In genomic region chr6:31680841-31681671, GRCh38 we compare ENCODE assay signal across 8 cellular contexts. TPM values are rescaled to one million over a fixed set of nuclear protein-coding genes. Genes with fewer than 3 reads are reported as not detected.
DNase-seq lines count a peak whose midpoint lies in the region; ATAC-seq and TF ChIP-seq lines count a peak whose summit lies in the region.

Gene LY6G5C, minus strand, starts transcription at chr6:31681067. Its CDS starts 694 bp downstream, at chr6:31680373.

- H3K4me3 ChIP-seq in GM08714 (ENCODE audit: low read length) (peak within 1 kb of the TSS; percentile 20; the same call in 1 of the 2 replicates), MM.1S (ENCODE audit: low read length) (peak within 1 kb of the TSS; percentile 63), SJSA1 (peak within 1 kb of the TSS; percentile 36), neural progenitor cell (peak within 1 kb of the TSS; percentile 52), transverse colon (peak within 1 kb of the TSS; percentile 42 to 63 (median 43))

- H3K36me3 Mint-ChIP-seq in activated naive CD4-positive, alpha-beta T cell treated with anti-CD3 and anti-CD28 coated beads, Interleukin-2, amount 50 U/mL, for 72 hours, result no peaks in the 10 kb centered on the region
- peaks cover 12% of the 10 kb centered on the region for H3K36me3 Mint-ChIP-seq in neural progenitor cell

- peaks cover 15% of the 10 kb centered on the region for H3K27me3 Mint-ChIP-seq in neural progenitor cell (ENCODE audit: insufficient read depth, low read depth)

- peak within 1 kb of the TSS; percentile 58; the same call in 1 of the 2 replicates for H3K9ac ChIP-seq in MM.1S (ENCODE audit: low read length)
- H3K9ac ChIP-seq in neural progenitor cell, result no peak within 1 kb of the TSS

- H4K20me1 ChIP-seq in MM.1S (ENCODE audit: insufficient read depth, low read length) (no peaks in the 10 kb centered on the region), neural progenitor cell (ENCODE audit: low read depth) (peaks cover 5% of the 10 kb centered on the region)

- H2AFZ ChIP-seq in MM.1S (ENCODE audit: low read length), result peak within 1 kb of the TSS; percentile 94
- peak within 1 kb of the TSS; percentile 78 for H2AFZ ChIP-seq in neural progenitor cell (replicated peaks)

- no peaks in the 10 kb centered on the region; the same call in 1 of the 2 replicates for H3K4me1 ChIP-seq in MM.1S (ENCODE audit: low read length)
- H3K4me1 ChIP-seq in SJSA1 (replicated peaks), result peaks cover 11% of the 10 kb centered on the region
- H3K4me1 ChIP-seq in neural progenitor cell, result peaks cover 7% of the 10 kb centered on the region
- H3K4me1 ChIP-seq in transverse colon, result peaks cover 5 to 26% (median 11%) of the 10 kb centered on the region in 4 donors

- intact Hi-C loops in transverse colon (cut with DNase I; ENCODE audit: low total_unique reads), result loop anchor here (10.0 kb wide), 1 partner anchor 154 kb away; no protein-coding TSS in a partner anchor

- no peaks in the 10 kb centered on the region for H3K9me3 Mint-ChIP-seq in activated naive CD4-positive, alpha-beta T cell treated with anti-CD3 and anti-CD28 coated beads, Interleukin-2, amount 50 U/mL, for 72 hours
- no peaks in the 10 kb centered on the region for H3K9me3 Mint-ChIP-seq in neural progenitor cell

- H3K79me2 ChIP-seq in MM.1S (ENCODE audit: low read length), result no peaks in the 10 kb centered on the region
- no peaks in the 10 kb centered on the region for H3K79me2 ChIP-seq in neural progenitor cell (ENCODE audit: low read depth)

- peak within 1 kb of the TSS; percentile 15 to 83 for H3K27ac Mint-ChIP-seq in activated naive CD4-positive, alpha-beta T cell treated with anti-CD3 and anti-CD28 coated beads, Interleukin-2, amount 50 U/mL, for 72 hours
- peak within 1 kb of the TSS; percentile 88 for H3K27ac Mint-ChIP-seq in neural progenitor cell

- no peaks in the 10 kb centered on the region for H3K9me3 ChIP-seq in MM.1S (replicated peaks; ENCODE audit: insufficient read depth, low read length)
- H3K9me3 ChIP-seq in SJSA1 (replicated peaks), result no peaks in the 10 kb centered on the region; the same call in 1 of the 2 replicates
- H3K9me3 ChIP-seq in neural progenitor cell (ENCODE audit: low read depth), result no peaks in the 10 kb centered on the region
- H3K9me3 ChIP-seq in transverse colon, result no peaks in the 10 kb centered on the region

- TF ChIP-seq EP300 in transverse colon (IDR thresholded peaks at IDR 0.05; ENCODE audit: low read depth), result no peak

- H3K27ac ChIP-seq in MM.1S (ENCODE audit: low read length), result no peak within 1 kb of the TSS
- no peak within 1 kb of the TSS for H3K27ac ChIP-seq in SJSA1
- H3K27ac ChIP-seq in neural progenitor cell, result no peak within 1 kb of the TSS
- H3K27ac ChIP-seq in transverse colon, result peak within 1 kb of the TSS; percentile 70 to 85 (median 78)

- in situ Hi-C loops in transverse colon (cut with MboI; ENCODE audit: low pct_ligation_motif_present in 1 of 4, low pct_unique_long_range_greater_than_20kb in 1 of 4, low sequenced_read_pairs in 3 of 4), result loop anchor here in 1 of 4 donors (10.0 kb wide), 1 partner anchor 84 kb away; the partner anchor contains the start of gene SAPCD1

- H3K27me3 ChIP-seq in MM.1S (replicated peaks; ENCODE audit: insufficient read depth, low read length) (no peaks in the 10 kb centered on the region), SJSA1 (replicated peaks) (no peaks in the 10 kb centered on the region), neural progenitor cell (peaks cover 21% of the 10 kb centered on the region), transverse colon (no peaks in the 10 kb centered on the region)

- H3K9me2 ChIP-seq in MM.1S (replicated peaks; ENCODE audit: insufficient read depth, low read length), result no peaks in the 10 kb centered on the region

- no peaks in the 10 kb centered on the region for H3F3A ChIP-seq in MM.1S (ENCODE audit: insufficient read depth, low read length)
- H3F3A ChIP-seq in neural progenitor cell (ENCODE audit: low read depth), result peaks cover 41% of the 10 kb centered on the region

- H3K4me2 ChIP-seq in MM.1S (ENCODE audit: low read depth, low read length) (peak within 1 kb of the TSS; percentile 93), neural progenitor cell (peak within 1 kb of the TSS; percentile 88)

- peak; percentile 68 to 78 for ATAC-seq in activated naive CD4-positive, alpha-beta T cell treated with anti-CD3 and anti-CD28 coated beads, Interleukin-2, amount 50 U/mL, for 72 hours

- peaks cover 27% of the 10 kb centered on the region for H3K4me1 Mint-ChIP-seq in neural progenitor cell

- DNase-seq in MM.1S (peak; percentile 65), SJSA1 (ENCODE audit: low read depth in 1 of 2, low spot score in 2 of 2) (peak; percentile 74 to 86), germinal center (ENCODE audit: low spot score) (peak; percentile 61), neural progenitor cell (ENCODE audit: low spot score) (peak; percentile 85), transverse colon (peak; percentile 89), OCI-M2 (lab: John Stamatoyannopoulos, UW; ENCODE audit: unreplicated experiment) (no peak)
- peak; percentile 70 to 75 for DNase-seq in activated naive CD4-positive, alpha-beta T cell treated with anti-CD3 and anti-CD28 coated beads, Interleukin-2, amount 50 U/mL, for 72 hours (ENCODE audit: low spot score in 2 of 2)

- H3K36me3 ChIP-seq in MM.1S (replicated peaks; ENCODE audit: insufficient read depth, low read length) (no peaks in the 10 kb centered on the region), SJSA1 (peaks cover 5% of the 10 kb centered on the region), neural progenitor cell (no peaks in the 10 kb centered on the region), transverse colon (no peaks in the 10 kb centered on the region)

- TF ChIP-seq CTCF in MM.1S (IDR thresholded peaks at IDR 0.05; ENCODE audit: low read length) (peak; percentile 64), neural progenitor cell (IDR thresholded peaks at IDR 0.05) (peak; percentile 65), transverse colon (IDR thresholded peaks at IDR 0.05) (peak; percentile 52 to 78 (median 69))

- WGBS in transverse colon (ENCODE audit: low coverage in 1 of 2), 2 donors, result 0 to 1% methylated on average over 10 to 32 of the region's 51 CpGs

- peak; percentile 31 for TF ChIP-seq POLR2A in transverse colon (IDR thresholded peaks at IDR 0.05)

- peak within 1 kb of the TSS; percentile 83 for H3K4me3 Mint-ChIP-seq in neural progenitor cell

RNA-seq across cellular contexts. Expression of gene LY6G5C, which starts in this region (rescaled TPM):
- total RNA-seq in SJSA1 (2014; rRNA removed; shearing (Covaris generic)), result 1.6 TPM in 1 of 2 replicates, not detected in the other
- 1 to 10 TPM; 1.8 to 4.1 TPM for total RNA-seq in activated naive CD4-positive, alpha-beta T cell treated with anti-CD3 and anti-CD28 coated beads, Interleukin-2, amount 50 U/mL, for 72 hours
- 0.09 TPM in 1 of 2 replicates, not detected in the other for total RNA-seq in neural progenitor cell (ENCODE audit: low replicate concordance)
- total RNA-seq in transverse colon, result 1 to 10 TPM in 1 of 4 donors, under 1 TPM in 1, not detected in 2; 0.95 to 2.2 TPM

Comparison
In these comparisons a context has a peak if more than half of its experiments do, and no peak if none do; other contexts are left out.
1. Peak in DNase-seq, H3K4me3 ChIP-seq and H3K4me2 ChIP-seq in neural progenitor cell; RNA of the gene not detected or under 1 TPM.
2. H3K27ac ChIP-seq: peak in transverse colon (4 of 4); none in MM.1S (single experiment), SJSA1 (single experiment) and neural progenitor cell (single experiment).
3. Peak in every context shown above with its lines, with median percentiles within 50 percentile points of each other: H3K4me3 ChIP-seq and CTCF ChIP-seq.